In the genomic region with DNA sequence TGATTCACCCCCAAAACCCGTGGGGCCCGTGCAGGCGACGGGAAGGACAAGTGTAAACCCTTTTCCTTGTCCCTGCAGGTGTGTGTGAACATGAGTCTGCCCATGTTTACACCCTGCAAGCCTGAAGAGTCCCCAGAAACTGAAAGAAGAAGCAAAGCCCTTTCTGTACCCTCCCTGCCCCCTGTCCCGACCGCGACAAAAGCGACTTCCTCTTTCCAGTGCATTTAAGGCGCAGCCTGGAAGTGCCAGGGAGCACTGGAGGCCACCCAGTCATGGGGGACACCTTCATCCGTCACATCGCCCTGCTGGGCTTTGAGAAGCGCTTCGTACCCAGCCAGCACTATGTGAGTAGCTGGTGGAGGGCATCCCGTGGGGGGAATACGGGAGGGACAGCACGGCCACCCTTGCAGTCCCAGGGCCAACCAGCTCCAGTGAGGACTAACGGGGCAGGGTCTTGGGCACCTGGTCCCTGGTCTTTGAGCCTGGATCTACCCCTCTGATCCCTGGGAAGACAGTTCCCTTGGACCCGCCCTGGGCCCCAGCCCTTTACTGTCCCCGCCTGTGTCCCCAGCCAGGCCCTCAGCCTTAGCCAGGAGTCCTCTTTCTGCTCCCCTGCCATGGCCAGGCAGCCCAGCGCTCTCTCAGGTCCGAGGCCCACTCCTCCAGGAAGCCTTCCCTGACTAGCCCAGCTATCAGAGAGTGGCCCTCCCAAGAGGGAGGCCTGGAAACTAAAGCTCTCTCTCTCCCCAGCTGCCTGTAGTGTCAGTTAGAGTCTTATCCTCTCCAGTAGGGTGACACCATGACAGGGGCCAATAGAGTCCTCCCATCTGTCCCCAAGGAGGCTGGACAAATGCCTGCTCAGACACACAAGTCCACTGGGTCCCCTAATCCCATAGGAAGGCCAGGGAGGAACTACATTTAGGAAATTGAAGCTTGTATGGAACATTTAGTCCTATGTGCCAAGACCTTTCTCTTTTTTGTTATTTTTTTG, we compare ENCODE assay signal across 12 cellular contexts. TPM values are rescaled to one million over a fixed set of nuclear protein-coding genes. Genes with fewer than 3 reads are reported as not detected.
DNase-seq lines count a peak whose midpoint lies in the region; ATAC-seq, FAIRE-seq and TF ChIP-seq lines count a peak whose summit lies in the region.
"Not testable (repeated sequence)": the region's sequence is repeated elsewhere in the genome, so short reads cannot be mapped to it uniquely, and the experiment has no call there.
"Had no signal": no experiment of that assay in that cellular context is flagged by ENCODE, and none has a peak within 500 bp of the region (broad histone marks: within the 10 kb centered on the region; RNA-seq: fewer than 3 reads in every experiment).

A gene (plus strand): TSS at position 252 of the 991 bp plus-strand sequence. CDS start 21 bp downstream, at position 273.

- not testable (repeated sequence) for H2AFZ ChIP-seq in HepG2 (ENCODE audit: low read length)

- H3K27me3 Mint-ChIP-seq in stimulated activated naive B cell treated with anti-CD40 and anti-IgM and Interleukin-4, amounts not matched to agents 10 μg/mL and 1 μg/mL and 100 μg/mL, for 72 hours: not testable (repeated sequence)

- H3K4me3 ChIP-seq in HepG2 (replicated peaks in 1 of 3; ENCODE audit: insufficient read depth in 1 of 3, low read depth in 2 of 3, low read length in 3 of 3): not testable (repeated sequence)

- not testable (repeated sequence) for H3K36me3 ChIP-seq in HepG2 (replicated peaks in 1 of 2; ENCODE audit: control insufficient read depth in 1 of 2, insufficient read depth in 2 of 2, low read length in 2 of 2)

- H3K4me2 ChIP-seq in HepG2 (ENCODE audit: low read depth, low read length): not testable (repeated sequence)

- H3K9ac ChIP-seq in HepG2 (ENCODE audit: insufficient read depth, low read depth, low read length): not testable (repeated sequence)

- not testable (repeated sequence) for H3K4me1 ChIP-seq in HepG2 (ENCODE audit: insufficient read depth, low read length)

- not testable (repeated sequence) for TF ChIP-seq POLR2A in HepG2 (IDR thresholded peaks at IDR 0.05; ENCODE audit: insufficient read depth in 1 of 2, low read depth in 2 of 2, low read length in 2 of 2)

- not testable (repeated sequence) for FAIRE-seq in HepG2 (lab: Jason Lieb, UNC)

- POLR2A ChIA-PET in HepG2 (lab: Yijun Ruan, JAX): not testable (repeated sequence)

- peak; percentile 72 for ATAC-seq in GM18508 (IDR thresholded peaks at IDR 0.05; ENCODE audit: insufficient read depth, unreplicated experiment)
- ATAC-seq in GM19395 (IDR thresholded peaks at IDR 0.05; ENCODE audit: unreplicated experiment): peak; percentile 85
- ATAC-seq in GM21723 (IDR thresholded peaks at IDR 0.05; ENCODE audit: unreplicated experiment): peak; percentile 79
- peak; percentile 70 for ATAC-seq in HG02943 (IDR thresholded peaks at IDR 0.05; ENCODE audit: low read depth, unreplicated experiment)
- peak; percentile 86 for ATAC-seq in HG03354 (IDR thresholded peaks at IDR 0.05; ENCODE audit: poor library complexity, severe bottlenecking, unreplicated experiment)
- peak; percentile 53 to 59 for ATAC-seq in activated CD4-positive, CD25-positive, alpha-beta regulatory T cell treated with anti-CD3 and anti-CD28 coated beads, Interleukin-2, amount 50 U/mL, for 24 hours
- peak; percentile 52 for ATAC-seq in HepG2
- ATAC-seq in stimulated activated naive B cell treated with anti-CD40 and anti-IgM and Interleukin-4, amounts not matched to agents 10 μg/mL and 1 μg/mL and 100 μg/mL, for 72 hours (replicated peaks): peak; percentile 95

- not testable (repeated sequence) for TF ChIP-seq RAD21 in HepG2 (CRISPR knock-in tag; IDR thresholded peaks at IDR 0.05)

- H4K20me1 ChIP-seq in HepG2 (ENCODE audit: insufficient read depth, low read length): not testable (repeated sequence)

- H3K27me3 ChIP-seq in HepG2 (ENCODE audit: control insufficient read depth in 1 of 2, insufficient read depth in 2 of 2, low read length in 2 of 2): not testable (repeated sequence)

- TF ChIP-seq EP300 in HepG2 (IDR thresholded peaks at IDR 0.05; ENCODE audit: low read depth in 2 of 2, low read length in 2 of 2); HepG2 (CRISPR knock-in tag; IDR thresholded peaks at IDR 0.05; ENCODE audit: borderline replicate concordance): not testable (repeated sequence)

- TF ChIP-seq CTCF in HepG2 (CRISPR knock-in tag; IDR thresholded peaks at IDR 0.05): not testable (repeated sequence)

- CTCF ChIA-PET in HepG2 (lab: Yijun Ruan, JAX; ENCODE audit: low intra/inter-chr PET ratio, low total read pairs): not testable (repeated sequence)

- intact Hi-C loops in HepG2 (cut with micrococcal nuclease; ENCODE audit: unreplicated experiment): not testable (repeated sequence)

- H3K36me3 Mint-ChIP-seq in stimulated activated naive B cell treated with anti-CD40 and anti-IgM and Interleukin-4, amounts not matched to agents 10 μg/mL and 1 μg/mL and 100 μg/mL, for 72 hours: not testable (repeated sequence)

- not testable (repeated sequence) for H3K27ac ChIP-seq in HepG2 (ENCODE audit: extremely low read length, insufficient read depth, low read length)

- not testable (repeated sequence) for H3K9me3 ChIP-seq in HepG2 (ENCODE audit: low read length)

- no CpG with 5 or more reads among the region's 21 CpGs for WGBS in HepG2 (ENCODE audit: low lambda C conversion rate)

- H3K9me3 Mint-ChIP-seq in stimulated activated naive B cell treated with anti-CD40 and anti-IgM and Interleukin-4, amounts not matched to agents 10 μg/mL and 1 μg/mL and 100 μg/mL, for 72 hours: not testable (repeated sequence)

- H3K27ac Mint-ChIP-seq in stimulated activated naive B cell treated with anti-CD40 and anti-IgM and Interleukin-4, amounts not matched to agents 10 μg/mL and 1 μg/mL and 100 μg/mL, for 72 hours: not testable (repeated sequence)

- H3K79me2 ChIP-seq in HepG2 (ENCODE audit: insufficient read depth, low read length): not testable (repeated sequence)

- in situ Hi-C loops in HepG2 (cut with HindIII; ENCODE audit: extremely low pct_ligation_motif_present, low pct_unique_long_range_greater_than_20kb): not testable (repeated sequence)

- not testable (repeated sequence) for H3K4me1 Mint-ChIP-seq in stimulated activated naive B cell treated with anti-CD40 and anti-IgM and Interleukin-4, amounts not matched to agents 10 μg/mL and 1 μg/mL and 100 μg/mL, for 72 hours

- DNase-seq in HepG2 (ENCODE audit: low spot score); stimulated activated naive B cell treated with anti-CD40 and anti-IgM and Interleukin-4, amounts not matched to agents 10 μg/mL and 1 μg/mL and 100 μg/mL, for 72 hours: not testable (repeated sequence)

- not testable (repeated sequence) for H3K4me3 Mint-ChIP-seq in stimulated activated naive B cell treated with anti-CD40 and anti-IgM and Interleukin-4, amounts not matched to agents 10 μg/mL and 1 μg/mL and 100 μg/mL, for 72 hours

- BruUV-seq in HepG2 (replicated peaks; lab: Mats Ljungman, UMichigan): not testable (repeated sequence)

RNA-seq across cellular contexts. Expression of the gene that starts here (rescaled TPM):
- total RNA-seq in HepG2 (2016; rRNA removed; fragmentation: Illumina TruSeq; extraction: Trizol): not detected in 2 replicates
- total RNA-seq in HepG2 (2016; cell fraction: cytosol; rRNA removed; fragmentation: Illumina TruSeq; extraction: Trizol; ENCODE audit: low read depth): not detected in 2 replicates
- total RNA-seq in HepG2 (2016; cell fraction: insoluble cytoplasmic fraction; rRNA removed; fragmentation: Illumina TruSeq; extraction: Trizol): not detected in 2 replicates
- total RNA-seq in HepG2 (2016; cell fraction: membrane; rRNA removed; fragmentation: Illumina TruSeq; extraction: Trizol): 0.10 TPM in 1 of 2 replicates, not detected in the other
- total RNA-seq in HepG2 (2016; cell fraction: nucleus; rRNA removed; fragmentation: Illumina TruSeq; extraction: Trizol): not detected in 2 replicates
- 0.09 and 0.13 TPM in 2 replicates for polyA plus RNA-seq in HepG2 (2011; rRNA removed)
- polyA plus RNA-seq in HepG2 (2011; cell fraction: cytosol; rRNA removed): 0.17 and 0.28 TPM in 2 replicates
- 0.33 and 1.7 TPM in 2 replicates for polyA plus RNA-seq in HepG2 (2011; cell fraction: nucleus; rRNA removed)
- polyA plus RNA-seq in HepG2 (2012): 0.09 TPM in 1 of 2 replicates, not detected in the other
- not detected in 2 replicates for polyA plus RNA-seq in HepG2 (2016; cell fraction: cytosol; fragmentation: Illumina TruSeq; extraction: Trizol; ENCODE audit: low read depth)
- polyA plus RNA-seq in HepG2 (2016; cell fraction: insoluble cytoplasmic fraction; fragmentation: Illumina TruSeq; extraction: Trizol; ENCODE audit: low read depth): not detected in 2 replicates
- polyA plus RNA-seq in HepG2 (2016; cell fraction: membrane; fragmentation: Illumina TruSeq; extraction: Trizol; ENCODE audit: low read depth): not detected in 2 replicates
- not detected in 2 replicates for polyA plus RNA-seq in HepG2 (2016; cell fraction: nucleus; fragmentation: Illumina TruSeq; extraction: Trizol; ENCODE audit: insufficient read depth, low read depth)
- polyA minus RNA-seq in HepG2 (2011; rRNA and poly(A)+ RNA removed; ENCODE audit: low replicate concordance): 0.37 TPM in 1 of 2 replicates, not detected in the other
- not detected in 2 replicates for polyA minus RNA-seq in HepG2 (2011; cell fraction: cytosol; rRNA and poly(A)+ RNA removed)
- not detected in 2 replicates for polyA minus RNA-seq in HepG2 (2011; cell fraction: nucleus; rRNA and poly(A)+ RNA removed)
- total RNA-seq: activated CD4-positive, alpha-beta T cell treated with anti-CD3 and anti-CD28 coated beads, Interleukin-2, amount 10 ng/mL, durations not matched to agents 24 days and 14 days; endothelial cell of umbilical vein had no signal
- polyA plus RNA-seq: endothelial cell of umbilical vein, neural cell, SK-N-SH had no signal
